ENCODE assay signal across 17 cellular contexts in genomic region chr4:91914176-91914804, GRCh38.
DNase-seq lines count a peak whose midpoint lies in the region; ATAC-seq and TF ChIP-seq lines count a peak whose summit lies in the region.
"Had no signal": no experiment of that assay in that cellular context is flagged by ENCODE, and none has a peak within 500 bp of the region (broad histone marks: within the 10 kb centered on the region; RNA-seq: fewer than 3 reads in every experiment).

No MANE protein-coding gene starts in this region.

- no peaks in the 10 kb centered on the region for H3K27me3 ChIP-seq in body of pancreas
- no peaks in the 10 kb centered on the region for H3K27me3 ChIP-seq in tibial nerve
- H3K27me3 ChIP-seq: BE2C had no signal

- H3K4me1 ChIP-seq in body of pancreas (no peaks in the 10 kb centered on the region), tibial nerve (no peaks in the 10 kb centered on the region)
- H3K4me1 ChIP-seq: BE2C had no signal

- no peak for TF ChIP-seq EP300 in tibial nerve (IDR thresholded peaks at IDR 0.05)

- peak; percentile 79 for ATAC-seq in body of pancreas

- H3K27ac ChIP-seq in body of pancreas (no peak overlapping the region), coronary artery (no peak overlapping the region), tibial nerve (no peak overlapping the region)
- H3K27ac ChIP-seq: 22Rv1 had no signal

- H3K9me3 ChIP-seq in body of pancreas (no peaks in the 10 kb centered on the region), tibial nerve (no peaks in the 10 kb centered on the region)
- H3K9me3 ChIP-seq: BE2C had no signal

- DNase-seq in NCI-H510A treated with DMSO at 0.1 percent for 48 hours (lab: John Stamatoyannopoulos, UW), result peak; percentile 16
- DNase-seq in NCI-H510A (lab: John Stamatoyannopoulos, UW), result no peak
- DNase-seq in NCI-H2029 treated with DMSO at 0.1 percent for 48 hours (lab: John Stamatoyannopoulos, UW), result peak; percentile 16
- peak in 2 of 4 donors; percentile 15 to 24 for DNase-seq in body of pancreas
- DNase-seq in renal cortical epithelial cell (ENCODE audit: low read depth), result peak; percentile 6
- no peak for DNase-seq in foreskin melanocyte
- DNase-seq in coronary artery (ENCODE audit: low spot score), result no peak
- DNase-seq in tibial nerve (ENCODE audit: low spot score in 2 of 2), result no peak
- DNase-seq: BE2C; Calu3; CD4-positive, alpha-beta T cell; DND-41; H9; NCI-H187; NCI-H446; SIG-M5 had no signal

- TF ChIP-seq POLR2A in body of pancreas (IDR thresholded peaks at IDR 0.05), result no peak
- TF ChIP-seq POLR2A in tibial nerve (IDR thresholded peaks at IDR 0.05), result no peak

- intact Hi-C loops in body of pancreas (cut with DNase I), result no loop called here

- H3K36me3 ChIP-seq in body of pancreas (replicated peaks in 1 of 2; ENCODE audit: insufficient read depth in 1 of 2, low read depth in 2 of 2) (no peaks in the 10 kb centered on the region), tibial nerve (no peaks in the 10 kb centered on the region)
- H3K36me3 ChIP-seq: BE2C had no signal

- H3K4me3 ChIP-seq in body of pancreas, result no peak overlapping the region
- no peak overlapping the region for H3K4me3 ChIP-seq in coronary artery
- no peak overlapping the region for H3K4me3 ChIP-seq in tibial nerve

- TF ChIP-seq CTCF in body of pancreas (IDR thresholded peaks at IDR 0.05) (no peak), coronary artery (IDR thresholded peaks at IDR 0.05) (no peak), tibial nerve (IDR thresholded peaks at IDR 0.05) (no peak)

- WGBS in body of pancreas, 2 donors, result 93 to 100% methylated on average over 1 of the region's 1 CpG
- 93 to 97% methylated on average over 1 of the region's 1 CpG for WGBS in tibial nerve, 2 donors

Comparison
In these comparisons a context has a peak if more than half of its experiments do, and no peak if none do; other contexts are left out.
1. DNase-seq: peak in NCI-H510A treated with DMSO at 0.1 percent for 48 hours (single experiment), NCI-H2029 treated with DMSO at 0.1 percent for 48 hours (single experiment) and renal cortical epithelial cell (single experiment); none in NCI-H510A (single experiment), foreskin melanocyte (single experiment), coronary artery (single experiment) and tibial nerve (0 of 2).